15 cellular contexts compared by ENCODE assay signal in genomic region chr7:25014735-25015134, GRCh38. TPM values are rescaled to one million over a fixed set of nuclear protein-coding genes. Genes with fewer than 3 reads are reported as not detected.
DNase-seq lines count a peak whose midpoint lies in the region; ATAC-seq and TF ChIP-seq lines count a peak whose summit lies in the region.
"Had no signal": no experiment of that assay in that cellular context is flagged by ENCODE, and none has a peak within 500 bp of the region (broad histone marks: within the 10 kb centered on the region; RNA-seq: fewer than 3 reads in every experiment).

No MANE protein-coding gene starts in this region.

- TF ChIP-seq POLR2A in stomach (IDR thresholded peaks at IDR 0.05): no peak

- H3K4me3 ChIP-seq in stomach: no peak overlapping the region
- H3K4me3 ChIP-seq: hepatocyte, SJSA1, skin epidermis had no signal

- no peaks in the 10 kb centered on the region for H3K9me3 ChIP-seq in stomach
- H3K9me3 ChIP-seq: SJSA1 had no signal

- no peak for TF ChIP-seq CTCF in stomach (IDR thresholded peaks at IDR 0.05)

- intact Hi-C loops in stomach (cut with DNase I; ENCODE audit: low total_unique reads): no loop called here
- intact Hi-C loops in posterior vena cava (cut with DNase I): no loop called here

- no peaks in the 10 kb centered on the region for H3K36me3 ChIP-seq in stomach
- H3K36me3 ChIP-seq: SJSA1 had no signal

- TF ChIP-seq EP300 in stomach (IDR thresholded peaks at IDR 0.05): no peak

- no peak for ATAC-seq in GM18858 (IDR thresholded peaks at IDR 0.05; ENCODE audit: unreplicated experiment)
- ATAC-seq in stimulated activated naive CD8-positive, alpha-beta T cell treated with anti-CD3 and anti-CD28 coated beads, Interleukin-15, Interleukin-2, amounts not matched to agents 100 U/mL and 50 U/mL, for 24 hours: no peak
- ATAC-seq: activated naive CD8-positive, alpha-beta T cell treated with anti-CD3 and anti-CD28 coated beads, Interleukin-2, amount 50 U/mL, for 24 hours; stimulated activated memory B cell treated with anti-CD40 and anti-IgM and Interleukin-4, amounts not matched to agents 10 μg/mL and 1 μg/mL and 100 μg/mL, for 72 hours had no signal

- DNase-seq in AG08395 (ENCODE audit: low spot score): peak; percentile 83
- DNase-seq in HCEC 1CT: peak; percentile 97
- peak; percentile 82 for DNase-seq in amniotic epithelial cell (ENCODE audit: low read depth)
- peak; percentile 92 for DNase-seq in fibroblast of the conjunctiva (ENCODE audit: low read depth)
- no peak for DNase-seq in stomach
- no peak for DNase-seq in posterior vena cava (ENCODE audit: low spot score)
- DNase-seq in stimulated activated naive CD8-positive, alpha-beta T cell treated with anti-CD3 and anti-CD28 coated beads, Interleukin-15, Interleukin-2, amounts not matched to agents 100 U/mL and 50 U/mL, for 24 hours: no peak
- DNase-seq: activated naive CD8-positive, alpha-beta T cell treated with anti-CD3 and anti-CD28 coated beads, Interleukin-2, amount 50 U/mL, for 24 hours; Kasumi-1; NCI-H146 had no signal

- 58 to 74% (median 62%) methylated on average over 2 of the region's 2 CpGs for WGBS in stomach, 5 donors

- H3K27ac ChIP-seq in stomach: no peak overlapping the region
- H3K27ac ChIP-seq: hepatocyte, SJSA1, skin epidermis had no signal

- no peaks in the 10 kb centered on the region for H3K4me1 ChIP-seq in stomach

- H3K27me3 ChIP-seq in stomach: no peaks in the 10 kb centered on the region
- H3K27me3 ChIP-seq: hepatocyte, SJSA1 had no signal

RNA-seq across cellular contexts. Expression of gene OSBPL3, which starts 34.8 kb away (rescaled TPM):
- total RNA-seq in stomach (10 to 100 TPM in 4 of 5 donors, 1 to 10 TPM in 1; 7.2 to 25.0 (median 15.1) TPM), posterior vena cava (1 to 10 TPM; 5.0 to 9.1 TPM)
- polyA plus RNA-seq in stomach: 1 to 10 TPM; 2.0 to 8.1 (median 2.9) TPM

Comparison
In these comparisons a context has a peak if more than half of its experiments do, and no peak if none do; other contexts are left out.
1. DNase-seq: peak in AG08395 (single experiment), HCEC 1CT (single experiment), amniotic epithelial cell (single experiment) and fibroblast of the conjunctiva (single experiment); none in stomach (single experiment), posterior vena cava (single experiment) and stimulated activated naive CD8-positive, alpha-beta T cell treated with anti-CD3 and anti-CD28 coated beads, Interleukin-15, Interleukin-2, amounts not matched to agents 100 U/mL and 50 U/mL, for 24 hours (single experiment).